In genomic region chr4:74716436-74716765, GRCh38 we compare ENCODE assay signal across 15 cellular contexts.
A peak's percentile ranks its signal among the peaks of the same experiment; 100 is the strongest.
DNase-seq lines count a peak whose midpoint lies in the region; FAIRE-seq and TF ChIP-seq lines count a peak whose summit lies in the region.
"Had no signal": no experiment of that assay in that cellular context is flagged by ENCODE, and none has a peak within 500 bp of the region (broad histone marks: within the 10 kb centered on the region; RNA-seq: fewer than 3 reads in every experiment).

No MANE protein-coding gene starts in this region.

- H3K79me2 ChIP-seq in ACC112 (ENCODE audit: control insufficient read depth, insufficient read depth, low read length, unreplicated experiment) (no peaks in the 10 kb centered on the region), OCI-LY3 (ENCODE audit: low read length) (no peaks in the 10 kb centered on the region), trophoblast cell (ENCODE audit: control insufficient read depth, insufficient read depth, low read length, poor library complexity) (no peaks in the 10 kb centered on the region)

- no peak overlapping the region for H2AK5ac ChIP-seq in trophoblast cell (ENCODE audit: low read length)

- H3K27ac Mint-ChIP-seq in activated naive CD8-positive, alpha-beta T cell treated with anti-CD3 and anti-CD28 coated beads for 36 hours = no peak overlapping the region

- no peaks in the 10 kb centered on the region for H3K36me3 Mint-ChIP-seq in activated naive CD8-positive, alpha-beta T cell treated with anti-CD3 and anti-CD28 coated beads for 36 hours
- H3K36me3 Mint-ChIP-seq: CD4-positive, alpha-beta memory T cell had no signal

- H3K9ac ChIP-seq in OCI-LY3 (ENCODE audit: low read length) = no peak overlapping the region
- H3K9ac ChIP-seq in trophoblast cell (ENCODE audit: low read length) = no peak overlapping the region
- H3K9ac ChIP-seq: GM23248 had no signal

- H3K18ac ChIP-seq in trophoblast cell (ENCODE audit: low read length) = no peak overlapping the region

- H3K4me3 Mint-ChIP-seq in activated naive CD8-positive, alpha-beta T cell treated with anti-CD3 and anti-CD28 coated beads for 36 hours = no peak overlapping the region

- peak overlapping the region; percentile 43 for H2AFZ ChIP-seq in ACC112 (ENCODE audit: low read length, unreplicated experiment)
- H2AFZ ChIP-seq in OCI-LY3 (ENCODE audit: low read depth, low read length) = no peak overlapping the region
- H2AFZ ChIP-seq in trophoblast cell (ENCODE audit: insufficient read depth, low read length, poor library complexity) = no peak overlapping the region
- H2AFZ ChIP-seq: GM23248 had no signal

- H3K9me3 ChIP-seq in OCI-LY3 (ENCODE audit: insufficient read depth, low read length) = no peaks in the 10 kb centered on the region
- no peaks in the 10 kb centered on the region for H3K9me3 ChIP-seq in trophoblast cell (ENCODE audit: insufficient read depth, low read depth, low read length)

- H4K91ac ChIP-seq in trophoblast cell (ENCODE audit: low read depth, low read length) = no peak overlapping the region

- no peak overlapping the region for H3K27ac ChIP-seq in ACC112 (ENCODE audit: low read depth, low read length)
- H3K27ac ChIP-seq in OCI-LY3 (ENCODE audit: low read length) = 0 out of 2 replicates have a peak overlapping the region, but pooled peaks have one; percentile 4
- H3K27ac ChIP-seq in trophoblast cell (ENCODE audit: low read depth, low read length) = no peak overlapping the region
- H3K27ac ChIP-seq: GM23248 had no signal

- no peak overlapping the region for H3K14ac ChIP-seq in trophoblast cell (ENCODE audit: low read length)

- H4K12ac ChIP-seq in trophoblast cell (ENCODE audit: low read depth, low read length) = no peak overlapping the region

- no CpG with 5 or more reads among the region's 1 CpG for WGBS in trophoblast cell (ENCODE audit: extremely low coverage, insufficient coverage, insufficient read length)

- FAIRE-seq in RCC 7860 (lab: Jason Lieb, UNC) = no peak
- FAIRE-seq: D721Med had no signal

- TF ChIP-seq CTCF in OCI-LY3 (IDR thresholded peaks at IDR 0.05; ENCODE audit: low read depth, low read length) = no peak

- peak overlapping the region; percentile 73 for H3K4me2 ChIP-seq in OCI-LY3 (ENCODE audit: low read length)
- no peak overlapping the region for H3K4me2 ChIP-seq in trophoblast cell (ENCODE audit: low read length)

- peaks cover 9% of the 10 kb centered on the region for H3K9me3 Mint-ChIP-seq in activated naive CD8-positive, alpha-beta T cell treated with anti-CD3 and anti-CD28 coated beads for 36 hours

- peak; percentile 31 for DNase-seq in fibroblast of gingiva (ENCODE audit: low read depth)
- DNase-seq in trophoblast cell = no peak
- DNase-seq in RCC 7860 (ENCODE audit: low spot score) = no peak
- no peak for DNase-seq in activated naive CD8-positive, alpha-beta T cell treated with anti-CD3 and anti-CD28 coated beads for 36 hours
- DNase-seq in nucleus accumbens (lab: John Stamatoyannopoulos, UW) = no peak
- no peak for DNase-seq in D341Med (ENCODE audit: low spot score)
- DNase-seq: 8988T; CD4-positive, alpha-beta memory T cell; GM23248; HCEC 1CT; IMR-90; Kasumi-1 had no signal

- H3K4me1 ChIP-seq in ACC112 (ENCODE audit: control insufficient read depth, insufficient read depth, low read length, unreplicated experiment) = peaks cover 4% of the 10 kb centered on the region
- H3K4me1 ChIP-seq in OCI-LY3 (ENCODE audit: low read length) = peaks cover 17% of the 10 kb centered on the region
- H3K4me1 ChIP-seq in trophoblast cell (ENCODE audit: control insufficient read depth in 1 of 2, insufficient read depth in 2 of 2, low read length in 2 of 2) = no peaks in the 10 kb centered on the region

- H3K23ac ChIP-seq in trophoblast cell (ENCODE audit: low read length) = peak overlapping the region; percentile 96

- no peak overlapping the region for H2BK120ac ChIP-seq in trophoblast cell (ENCODE audit: insufficient read depth, low read length, poor library complexity)

- no peaks in the 10 kb centered on the region for H3K79me1 ChIP-seq in trophoblast cell (ENCODE audit: low read length)

- H4K8ac ChIP-seq in trophoblast cell (ENCODE audit: low read depth, low read length) = no peak overlapping the region

- no peaks in the 10 kb centered on the region for H3K36me3 ChIP-seq in ACC112 (ENCODE audit: insufficient read depth, low read length)
- no peaks in the 10 kb centered on the region for H3K36me3 ChIP-seq in OCI-LY3 (replicated peaks; ENCODE audit: low read depth, low read length)
- H3K36me3 ChIP-seq in trophoblast cell (ENCODE audit: control insufficient read depth in 1 of 2, insufficient read depth in 2 of 2, low read length in 2 of 2) = peaks cover 0 to 3% of the 10 kb centered on the region in 2 experiments

- H3K27me3 ChIP-seq in ACC112 (ENCODE audit: insufficient read depth, low read length) = no peaks in the 10 kb centered on the region
- no peaks in the 10 kb centered on the region for H3K27me3 ChIP-seq in OCI-LY3 (ENCODE audit: low read depth, low read length)
- H3K27me3 ChIP-seq in trophoblast cell (ENCODE audit: insufficient read depth, low read length) = no peaks in the 10 kb centered on the region

- peaks cover 2% of the 10 kb centered on the region for H3K4me1 Mint-ChIP-seq in activated naive CD8-positive, alpha-beta T cell treated with anti-CD3 and anti-CD28 coated beads for 36 hours

- H3K27me3 Mint-ChIP-seq in activated naive CD8-positive, alpha-beta T cell treated with anti-CD3 and anti-CD28 coated beads for 36 hours = peaks cover 4% of the 10 kb centered on the region

- H2BK5ac ChIP-seq in trophoblast cell (ENCODE audit: low read depth, low read length, poor library complexity) = no peak overlapping the region

- H2BK12ac ChIP-seq in trophoblast cell (ENCODE audit: low read length) = no peak overlapping the region

- H3K4ac ChIP-seq in trophoblast cell (ENCODE audit: low read depth, low read length) = no peak overlapping the region

- no peaks in the 10 kb centered on the region for H4K20me1 ChIP-seq in OCI-LY3 (ENCODE audit: insufficient read depth, low read length)

- no peak overlapping the region for H3K4me3 ChIP-seq in ACC112 (ENCODE audit: low read depth, low read length)
- H3K4me3 ChIP-seq in OCI-LY3 (ENCODE audit: low read length) = no peak overlapping the region
- H3K4me3 ChIP-seq in trophoblast cell (ENCODE audit: low read depth, low read length) = no peak overlapping the region
- H3K4me3 ChIP-seq: GM23248 had no signal
